Comparison of ENCODE assay signal across 32 cellular contexts in genomic region chr5:157766441-157766840, GRCh38.
"Had no signal": no experiment of that assay in that cellular context is flagged by ENCODE, and none has a peak within 500 bp of the region (broad histone marks: within the 10 kb centered on the region; RNA-seq: fewer than 3 reads in every experiment).

No MANE protein-coding gene starts in this region.

- H3K27ac ChIP-seq: adrenal gland, body of pancreas, colonic mucosa, heart right ventricle, hepatocyte had no signal

- H3K27me3 Mint-ChIP-seq: activated naive CD4-positive, alpha-beta T cell treated with anti-CD3 and anti-CD28 coated beads, Interleukin-2, amount 50 U/mL, for 24 hours; activated naive CD8-positive, alpha-beta T cell treated with anti-CD3 and anti-CD28 coated beads for 36 hours; activated naive CD8-positive, alpha-beta T cell treated with anti-CD3 and anti-CD28 coated beads, Interleukin-2, amount 50 U/mL, for 24 hours had no signal

- H3K36me3 ChIP-seq: adrenal gland, colonic mucosa, heart right ventricle had no signal

- H2AFZ ChIP-seq: hepatocyte had no signal

- H3K36me3 Mint-ChIP-seq: activated CD8-positive, alpha-beta memory T cell treated with anti-CD3 and anti-CD28 coated beads, Interleukin-2, amount 10 ng/mL, durations not matched to agents 7 days and 5 days; activated naive CD4-positive, alpha-beta T cell treated with anti-CD3 and anti-CD28 coated beads, Interleukin-2, amount 50 U/mL, for 24 hours; activated naive CD8-positive, alpha-beta T cell treated with anti-CD3 and anti-CD28 coated beads for 36 hours had no signal

- FAIRE-seq: frontal cortex had no signal

- H3K27ac Mint-ChIP-seq: activated CD4-positive, alpha-beta memory T cell treated with anti-CD3 and anti-CD28 coated beads for 36 hours; activated CD4-positive, alpha-beta T cell treated with anti-CD3 and anti-CD28 coated beads for 36 hours; activated CD4-positive, alpha-beta T cell treated with anti-CD3 and anti-CD28 coated beads, Interleukin-2, amount 10 ng/mL, durations not matched to agents 24 days and 14 days; activated CD8-positive, alpha-beta memory T cell treated with anti-CD3 and anti-CD28 coated beads, Interleukin-2, amount 10 ng/mL, durations not matched to agents 7 days and 5 days; activated CD8-positive, alpha-beta T cell treated with anti-CD3 and anti-CD28 coated beads, Interleukin-2, amount 10 ng/mL, durations not matched to agents 7 days and 5 days; activated naive CD4-positive, alpha-beta T cell treated with anti-CD3 and anti-CD28 coated beads for 36 hours; activated naive CD4-positive, alpha-beta T cell treated with anti-CD3 and anti-CD28 coated beads, Interleukin-2, amount 50 U/mL, for 24 hours; activated naive CD8-positive, alpha-beta T cell treated with anti-CD3 and anti-CD28 coated beads for 36 hours; activated naive CD8-positive, alpha-beta T cell treated with anti-CD3 and anti-CD28 coated beads, Interleukin-2, amount 50 U/mL, for 24 hours; activated T-helper 1 cell treated with anti-CD3 and anti-CD28 coated beads, Interleukin-12 subunit alpha, Interleukin-12 subunit beta, Interleukin-2, Interleukin-4 antibody, amounts not matched to agents 30 ng/mL and 10 ng/mL and 1 ng/mL, durations not matched to agents 14 hours and 24 hours and 36 hours; activated T-helper 2 cell treated with anti-CD3 and anti-CD28 coated beads, Interferon-gamma antibody, Interleukin-2, Interleukin-4, amounts not matched to agents 10 μg/mL and 5 μg/mL and 100 μg/mL, durations not matched to agents 14 hours and 24 hours and 36 hours; endodermal cell had no signal

- H3K27me3 ChIP-seq: adrenal gland, body of pancreas, colonic mucosa, heart right ventricle, hepatocyte had no signal

- H3K4me1 Mint-ChIP-seq: activated CD4-positive, alpha-beta T cell treated with anti-CD3 and anti-CD28 coated beads, Interleukin-2, amount 10 ng/mL, durations not matched to agents 24 days and 14 days; activated CD8-positive, alpha-beta memory T cell treated with anti-CD3 and anti-CD28 coated beads, Interleukin-2, amount 10 ng/mL, durations not matched to agents 7 days and 5 days; activated naive CD4-positive, alpha-beta T cell treated with anti-CD3 and anti-CD28 coated beads, Interleukin-2, amount 50 U/mL, for 24 hours; activated naive CD8-positive, alpha-beta T cell treated with anti-CD3 and anti-CD28 coated beads for 36 hours; activated naive CD8-positive, alpha-beta T cell treated with anti-CD3 and anti-CD28 coated beads, Interleukin-2, amount 50 U/mL, for 24 hours; endodermal cell had no signal

- ATAC-seq: activated CD4-positive, alpha-beta T cell treated with anti-CD3 and anti-CD28 coated beads for 36 hours; activated CD8-positive, alpha-beta memory T cell treated with anti-CD3 and anti-CD28 coated beads, Interleukin-2, amount 10 ng/mL, durations not matched to agents 7 days and 5 days; activated CD8-positive, alpha-beta T cell treated with anti-CD3 and anti-CD28 coated beads, Interleukin-2, amount 10 ng/mL, durations not matched to agents 7 days and 5 days; activated naive CD8-positive, alpha-beta T cell treated with anti-CD3 and anti-CD28 coated beads, Interleukin-2, amount 50 U/mL, for 24 hours; body of pancreas; esophagus mucosa; heart right ventricle had no signal

- H3K79me2 ChIP-seq: hepatocyte had no signal

- DNase-seq: activated CD4-positive, alpha-beta memory T cell treated with anti-CD3 and anti-CD28 coated beads for 36 hours; activated CD4-positive, alpha-beta T cell treated with anti-CD3 and anti-CD28 coated beads for 36 hours; activated CD4-positive, alpha-beta T cell treated with anti-CD3 and anti-CD28 coated beads, Interleukin-2, amount 10 ng/mL, durations not matched to agents 24 days and 14 days; activated CD4-positive, CD25-positive, alpha-beta regulatory T cell; activated CD4-positive, CD25-positive, alpha-beta regulatory T cell treated with anti-CD3 and anti-CD28 coated beads, Interleukin-2, amount 50 U/mL, for 72 hours; activated CD8-positive, alpha-beta memory T cell treated with anti-CD3 and anti-CD28 coated beads, Interleukin-2, amount 10 ng/mL, durations not matched to agents 7 days and 5 days; activated CD8-positive, alpha-beta memory T cell treated with anti-CD3 and anti-CD28 coated beads, Interleukin-2, amount 50 U/mL, for 4 hours; activated CD8-positive, alpha-beta T cell treated with anti-CD3 and anti-CD28 coated beads, Interleukin-2, amount 10 ng/mL, durations not matched to agents 7 days and 5 days; activated effector memory CD4-positive, alpha-beta T cell treated with anti-CD3 and anti-CD28 coated beads, Interleukin-2, amount 50 U/mL, for 16 hours; activated naive CD4-positive, alpha-beta T cell treated with anti-CD3 and anti-CD28 coated beads for 36 hours; activated naive CD8-positive, alpha-beta T cell treated with anti-CD3 and anti-CD28 coated beads for 36 hours; activated naive CD8-positive, alpha-beta T cell treated with anti-CD3 and anti-CD28 coated beads, Interleukin-2, amount 50 U/mL, for 24 hours; activated T-cell treated with anti-CD3 and anti-CD28 coated beads, Interleukin-2, amount 50 U/mL, for 1 hour; activated T-cell treated with anti-CD3 and anti-CD28 coated beads, Interleukin-2, amount 50 U/mL, for 48 hours; adrenal gland; amygdala; aorta; body of pancreas; caudate nucleus; cerebellar nuclear complex; colonic mucosa; effector CD8-positive, alpha-beta T cell; endodermal cell; foreskin fibroblast; heart right ventricle; T-helper 2 cell had no signal

- H3K9me3 ChIP-seq: adrenal gland, body of pancreas, colonic mucosa had no signal

- H3K4me2 ChIP-seq: hepatocyte had no signal

- H3K4me1 ChIP-seq: colonic mucosa had no signal

- H3K4me3 Mint-ChIP-seq: activated CD4-positive, alpha-beta memory T cell treated with anti-CD3 and anti-CD28 coated beads for 36 hours; activated CD4-positive, alpha-beta T cell treated with anti-CD3 and anti-CD28 coated beads for 36 hours; activated CD4-positive, alpha-beta T cell treated with anti-CD3 and anti-CD28 coated beads, Interleukin-2, amount 10 ng/mL, durations not matched to agents 24 days and 14 days; activated CD8-positive, alpha-beta memory T cell treated with anti-CD3 and anti-CD28 coated beads, Interleukin-2, amount 10 ng/mL, durations not matched to agents 7 days and 5 days; activated CD8-positive, alpha-beta T cell treated with anti-CD3 and anti-CD28 coated beads, Interleukin-2, amount 10 ng/mL, durations not matched to agents 7 days and 5 days; activated naive CD4-positive, alpha-beta T cell treated with anti-CD3 and anti-CD28 coated beads for 36 hours; activated naive CD4-positive, alpha-beta T cell treated with anti-CD3 and anti-CD28 coated beads, Interleukin-2, amount 50 U/mL, for 24 hours; activated naive CD8-positive, alpha-beta T cell treated with anti-CD3 and anti-CD28 coated beads for 36 hours; activated naive CD8-positive, alpha-beta T cell treated with anti-CD3 and anti-CD28 coated beads, Interleukin-2, amount 50 U/mL, for 24 hours; activated T-helper 1 cell treated with anti-CD3 and anti-CD28 coated beads, Interleukin-12 subunit alpha, Interleukin-12 subunit beta, Interleukin-2, Interleukin-4 antibody, amounts not matched to agents 30 ng/mL and 10 ng/mL and 1 ng/mL, durations not matched to agents 14 hours and 24 hours and 36 hours; endodermal cell had no signal

- H3K9me3 Mint-ChIP-seq: activated CD4-positive, alpha-beta memory T cell treated with anti-CD3 and anti-CD28 coated beads for 36 hours; activated CD4-positive, alpha-beta T cell treated with anti-CD3 and anti-CD28 coated beads, Interleukin-2, amount 10 ng/mL, durations not matched to agents 24 days and 14 days; activated naive CD4-positive, alpha-beta T cell treated with anti-CD3 and anti-CD28 coated beads for 36 hours; activated naive CD4-positive, alpha-beta T cell treated with anti-CD3 and anti-CD28 coated beads, Interleukin-2, amount 50 U/mL, for 24 hours; activated naive CD8-positive, alpha-beta T cell treated with anti-CD3 and anti-CD28 coated beads for 36 hours; activated naive CD8-positive, alpha-beta T cell treated with anti-CD3 and anti-CD28 coated beads, Interleukin-2, amount 50 U/mL, for 24 hours; activated T-helper 1 cell treated with anti-CD3 and anti-CD28 coated beads, Interleukin-12 subunit alpha, Interleukin-12 subunit beta, Interleukin-2, Interleukin-4 antibody, amounts not matched to agents 30 ng/mL and 10 ng/mL and 1 ng/mL, durations not matched to agents 14 hours and 24 hours and 36 hours; activated T-helper 2 cell treated with anti-CD3 and anti-CD28 coated beads, Interferon-gamma antibody, Interleukin-2, Interleukin-4, amounts not matched to agents 10 μg/mL and 5 μg/mL and 100 μg/mL, durations not matched to agents 14 hours and 24 hours and 36 hours had no signal

- H3K4me3 ChIP-seq: adrenal gland, body of pancreas, colonic mucosa, heart right ventricle, hepatocyte had no signal
